In genomic region chr13:107373551-107373950, GRCh38 we compare ENCODE assay signal across 9 cellular contexts.
DNase-seq lines count a peak whose midpoint lies in the region; ATAC-seq and TF ChIP-seq lines count a peak whose summit lies in the region.
"Had no signal": no experiment of that assay in that cellular context is flagged by ENCODE, and none has a peak within 500 bp of the region (broad histone marks: within the 10 kb centered on the region; RNA-seq: fewer than 3 reads in every experiment).

No MANE protein-coding gene starts in this region.

- H3K9me3 ChIP-seq in Loucy (ENCODE audit: insufficient read depth, low read depth, low read length) (no peaks in the 10 kb centered on the region), adipocyte (ENCODE audit: control insufficient read depth, low read length) (no peaks in the 10 kb centered on the region)

- no peaks in the 10 kb centered on the region for H3K79me2 ChIP-seq in Loucy (ENCODE audit: insufficient read depth, low read length)

- no peaks in the 10 kb centered on the region for H3K36me3 Mint-ChIP-seq in T-cell
- H3K36me3 Mint-ChIP-seq: activated naive CD4-positive, alpha-beta T cell treated with anti-CD3 and anti-CD28 coated beads, Interleukin-2, amount 50 U/mL, for 24 hours had no signal

- H3K9me2 ChIP-seq in Loucy (replicated peaks; ENCODE audit: low read depth, low read length), result 0 out of 2 replicates have a peak, but pooled peaks cover 3% of the 10 kb centered on the region

- H3K9me3 Mint-ChIP-seq in T-cell, result peaks cover 0 to 4% (median 0%) of the 10 kb centered on the region in 3 donors

- DNase-seq in AML-193 (lab: John Stamatoyannopoulos, UW), result peak; percentile 2 to 14
- peak; percentile 94 for DNase-seq in adipocyte (ENCODE audit: low read depth)
- peak; percentile 59 for DNase-seq in left kidney (ENCODE audit: low read depth, low spot score)
- no peak for DNase-seq in T-cell
- DNase-seq in stimulated activated CD4-positive, alpha-beta T cell treated with anti-CD3 and anti-CD28 coated beads, Interleukin-12 subunit alpha, Interleukin-12 subunit beta, amount 100 ng/mL, for 4 hours, result no peak
- no peak for DNase-seq in GM10266 (ENCODE audit: extremely low spot score)

- H3K36me3 ChIP-seq in Loucy (ENCODE audit: insufficient read depth, low read length), result no peaks in the 10 kb centered on the region
- no peaks in the 10 kb centered on the region for H3K36me3 ChIP-seq in adipocyte (ENCODE audit: control insufficient read depth, insufficient read depth, low read length, severe bottlenecking)

- no peak overlapping the region for H3K4me2 ChIP-seq in Loucy (ENCODE audit: low read depth, low read length, poor library complexity, severe bottlenecking)

- no peaks in the 10 kb centered on the region for H3K27me3 Mint-ChIP-seq in T-cell
- H3K27me3 Mint-ChIP-seq: activated naive CD4-positive, alpha-beta T cell treated with anti-CD3 and anti-CD28 coated beads, Interleukin-2, amount 50 U/mL, for 24 hours had no signal

- no peaks in the 10 kb centered on the region for H3K4me1 ChIP-seq in Loucy (ENCODE audit: insufficient read depth, low read length, poor library complexity, severe bottlenecking)
- peaks cover 15% of the 10 kb centered on the region for H3K4me1 ChIP-seq in adipocyte (ENCODE audit: control insufficient read depth, insufficient read depth, low read length)

- H3K4me3 ChIP-seq in Loucy (ENCODE audit: low read length, poor library complexity, severe bottlenecking) (no peak overlapping the region), adipocyte (ENCODE audit: low read length) (no peak overlapping the region)

- H2AFZ ChIP-seq in Loucy (ENCODE audit: low read length), result 0 out of 2 replicates have a peak overlapping the region, but pooled peaks have one; percentile 41

- TF ChIP-seq CTCF in Loucy (conservative IDR thresholded peaks at IDR 0.05; ENCODE audit: low read length) (peak; percentile 51), GM10266 (IDR thresholded peaks at IDR 0.05; ENCODE audit: control insufficient read depth, insufficient read depth, low read depth, missing control alignments) (no peak)

- H3K4me3 Mint-ChIP-seq in T-cell, result no peak overlapping the region
- H3K4me3 Mint-ChIP-seq: activated naive CD4-positive, alpha-beta T cell treated with anti-CD3 and anti-CD28 coated beads, Interleukin-2, amount 50 U/mL, for 24 hours had no signal

- CTCF ChIA-PET in T-cell (lab: Charles Lee), result no interaction called here

- ATAC-seq in T-cell (replicated peaks in 1 of 4) (no peak), GM21381 (IDR thresholded peaks at IDR 0.05; ENCODE audit: unreplicated experiment) (no peak)

- H4K20me1 ChIP-seq in Loucy (ENCODE audit: insufficient read depth, low read length, poor library complexity, severe bottlenecking), result no peaks in the 10 kb centered on the region

- POLR2A ChIA-PET in T-cell (lab: Charles Lee), result no interaction called here

- no peak overlapping the region for H3K27ac Mint-ChIP-seq in T-cell
- H3K27ac Mint-ChIP-seq: activated naive CD4-positive, alpha-beta T cell treated with anti-CD3 and anti-CD28 coated beads, Interleukin-2, amount 50 U/mL, for 24 hours had no signal

- H3F3A ChIP-seq in Loucy (ENCODE audit: low read depth), result no peaks in the 10 kb centered on the region

- no peaks in the 10 kb centered on the region for H3K4me1 Mint-ChIP-seq in T-cell
- H3K4me1 Mint-ChIP-seq: activated naive CD4-positive, alpha-beta T cell treated with anti-CD3 and anti-CD28 coated beads, Interleukin-2, amount 50 U/mL, for 24 hours had no signal

- no peaks in the 10 kb centered on the region for H3K27me3 ChIP-seq in Loucy (ENCODE audit: insufficient read depth, low read length, poor library complexity, severe bottlenecking)
- no peaks in the 10 kb centered on the region for H3K27me3 ChIP-seq in adipocyte (replicated peaks; ENCODE audit: control insufficient read depth, insufficient read depth, low read length)

- H3K9ac ChIP-seq in Loucy (ENCODE audit: low read depth, low read length, poor library complexity, severe bottlenecking) (no peak overlapping the region), adipocyte (ENCODE audit: low read length) (no peak overlapping the region)

Comparison
In these comparisons a context has a peak if more than half of its experiments do, and no peak if none do; other contexts are left out.
1. DNase-seq: peak in AML-193 (2 of 2), adipocyte (single experiment) and left kidney (single experiment); none in T-cell (0 of 34), stimulated activated CD4-positive, alpha-beta T cell treated with anti-CD3 and anti-CD28 coated beads, Interleukin-12 subunit alpha, Interleukin-12 subunit beta, amount 100 ng/mL, for 4 hours (single experiment) and GM10266 (single experiment).